ENCODE assay signal across 27 cellular contexts in genomic region chr7:112721395-112721794, GRCh38.
"Had no signal": no experiment of that assay in that cellular context is flagged by ENCODE, and none has a peak within 500 bp of the region (broad histone marks: within the 10 kb centered on the region; RNA-seq: fewer than 3 reads in every experiment).

No MANE protein-coding gene starts in this region.

- H3K4me1 ChIP-seq: colonic mucosa, esophagus squamous epithelium, heart right ventricle, psoas muscle, right lobe of liver, suprapubic skin, transverse colon, upper lobe of right lung, uterus had no signal

- H3K4me3 ChIP-seq: colonic mucosa, esophagus squamous epithelium, heart right ventricle, ovary, psoas muscle, right lobe of liver, suprapubic skin, transverse colon, upper lobe of right lung, uterus had no signal

- H3K36me3 ChIP-seq: colonic mucosa, esophagus squamous epithelium, heart right ventricle, ovary, right lobe of liver, suprapubic skin, transverse colon, upper lobe of right lung, uterus had no signal

- H3K27ac ChIP-seq: colonic mucosa, esophagus squamous epithelium, heart right ventricle, ovary, psoas muscle, right lobe of liver, suprapubic skin, transverse colon, upper lobe of right lung, uterus had no signal

- H3K27me3 Mint-ChIP-seq: dendritic cell treated with granulocyte-macrophage colony-stimulating factor and Interleukin-4, amounts not matched to agents 40 ng/mL and 50 ng/mL, for 4 days had no signal

- H3K27me3 ChIP-seq: colonic mucosa, esophagus squamous epithelium, heart right ventricle, ovary, right lobe of liver, suprapubic skin, transverse colon, upper lobe of right lung, uterus had no signal

- H3K36me3 Mint-ChIP-seq: naive thymus-derived CD8-positive, alpha-beta T cell; stimulated activated naive B cell treated with anti-CD40 and anti-IgM and Interleukin-4, amounts not matched to agents 10 μg/mL and 1 μg/mL and 100 μg/mL, for 72 hours had no signal

- DNase-seq: colonic mucosa; effector memory CD4-positive, alpha-beta T cell; esophagus squamous epithelium; foreskin melanocyte; glutamatergic neuron; heart right ventricle; islet precursor cell; kidney glomerular epithelial cell; mesenchymal stem cell; midbrain; naive thymus-derived CD8-positive, alpha-beta T cell; nephron progenitor cell; occipital lobe; ovary; psoas muscle; right lobe of liver; small intestine; stimulated activated CD4-positive, alpha-beta T cell treated with anti-CD3 and anti-CD28 coated beads, Interleukin-15, amount 100 ng/mL, for 24 hours; stimulated activated CD4-positive, alpha-beta T cell treated with anti-CD3 and anti-CD28 coated beads, Interleukin-2, amount 100 ng/mL, for 48 hours; stimulated activated naive B cell treated with anti-CD40 and anti-IgM and Interleukin-4, amounts not matched to agents 10 μg/mL and 1 μg/mL and 100 μg/mL, for 72 hours; transverse colon; upper lobe of right lung; uterus had no signal

- H3K9me3 Mint-ChIP-seq: nephron progenitor cell had no signal

- H3K9me3 ChIP-seq: colonic mucosa, esophagus squamous epithelium, ovary, right lobe of liver, suprapubic skin, transverse colon, uterus had no signal

- ATAC-seq: naive thymus-derived CD8-positive, alpha-beta T cell; psoas muscle; right lobe of liver; stimulated activated naive B cell treated with anti-CD40 and anti-IgM and Interleukin-4, amounts not matched to agents 10 μg/mL and 1 μg/mL and 100 μg/mL, for 72 hours; upper lobe of right lung had no signal

- H3K4me3 Mint-ChIP-seq: dendritic cell treated with granulocyte-macrophage colony-stimulating factor and Interleukin-4, amounts not matched to agents 40 ng/mL and 50 ng/mL, for 4 days; naive thymus-derived CD8-positive, alpha-beta T cell; nephron progenitor cell; stimulated activated naive B cell treated with anti-CD40 and anti-IgM and Interleukin-4, amounts not matched to agents 10 μg/mL and 1 μg/mL and 100 μg/mL, for 72 hours; stimulated activated naive CD8-positive, alpha-beta T cell treated with anti-CD3 and anti-CD28 coated beads, Interleukin-15, Interleukin-2, amounts not matched to agents 100 ng/mL and 50 ng/mL, for 24 hours had no signal

- H3K4me1 Mint-ChIP-seq: naive thymus-derived CD8-positive, alpha-beta T cell; nephron progenitor cell; stimulated activated naive B cell treated with anti-CD40 and anti-IgM and Interleukin-4, amounts not matched to agents 10 μg/mL and 1 μg/mL and 100 μg/mL, for 72 hours had no signal

- H3K27ac Mint-ChIP-seq: dendritic cell treated with granulocyte-macrophage colony-stimulating factor and Interleukin-4, amounts not matched to agents 40 ng/mL and 50 ng/mL, for 4 days; naive thymus-derived CD8-positive, alpha-beta T cell; nephron progenitor cell; stimulated activated naive B cell treated with anti-CD40 and anti-IgM and Interleukin-4, amounts not matched to agents 10 μg/mL and 1 μg/mL and 100 μg/mL, for 72 hours; stimulated activated naive CD8-positive, alpha-beta T cell treated with anti-CD3 and anti-CD28 coated beads, Interleukin-15, Interleukin-2, amounts not matched to agents 100 ng/mL and 50 ng/mL, for 24 hours had no signal

- FAIRE-seq: endothelial cell of umbilical vein, small intestine had no signal
